In the genomic region with DNA sequence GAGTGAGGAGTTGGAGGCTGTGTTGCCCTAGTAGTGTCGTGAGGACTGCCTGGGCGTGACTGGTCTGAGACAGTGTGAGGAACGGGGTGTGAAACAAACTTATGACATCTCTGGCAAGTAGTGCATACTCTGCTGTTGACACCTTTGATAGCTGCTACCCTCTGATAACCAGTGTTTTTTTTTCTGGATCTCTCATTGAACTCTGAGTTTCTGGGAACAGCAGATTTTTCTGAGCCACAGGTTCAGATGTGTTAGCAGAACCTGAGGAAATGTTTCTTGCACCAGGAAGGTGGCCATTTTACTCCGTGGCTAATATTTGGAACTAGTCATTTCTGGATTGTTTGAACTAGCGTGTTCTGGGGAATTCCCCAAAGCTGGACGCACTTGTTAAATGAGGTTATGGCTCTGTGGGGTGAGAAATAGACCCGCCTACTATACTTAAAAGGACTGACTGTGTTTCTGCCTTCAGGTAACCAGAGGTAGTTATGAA, we compare ENCODE assay signal across 11 cellular contexts. TPM values are rescaled to one million over a fixed set of nuclear protein-coding genes. Genes with fewer than 3 reads are reported as not detected.
A peak's percentile ranks its signal among the peaks of the same experiment; 100 is the strongest.
DNase-seq lines count a peak whose midpoint lies in the region; ATAC-seq and TF ChIP-seq lines count a peak whose summit lies in the region.
"Had no signal": no experiment of that assay in that cellular context is flagged by ENCODE, and none has a peak within 500 bp of the region (broad histone marks: within the 10 kb centered on the region; RNA-seq: fewer than 3 reads in every experiment).

No MANE protein-coding gene starts in this region.

- ATAC-seq in GM19372 (IDR thresholded peaks at IDR 0.05; ENCODE audit: low read depth, unreplicated experiment) (peak; percentile 76), HG02938 (IDR thresholded peaks at IDR 0.05; ENCODE audit: unreplicated experiment) (peak; percentile 84), activated B cell treated with CpG ODN at 0.5 μM for 24 hours (ENCODE audit: low read depth) (peak; percentile 85)

- peak; percentile 69 for DNase-seq in GM13977 (ENCODE audit: low spot score)
- no peak for DNase-seq in activated B cell treated with CpG ODN at 0.5 μM for 24 hours
- no peak for DNase-seq in UCSD-AML1 (lab: John Stamatoyannopoulos, UW; ENCODE audit: unreplicated experiment)
- no peak for DNase-seq in cerebellar nuclear complex (lab: John Stamatoyannopoulos, UW)
- DNase-seq in NCI-H1930 (lab: John Stamatoyannopoulos, UW), result no peak
- DNase-seq in activated CD8-positive, alpha-beta memory T cell treated with anti-CD3 and anti-CD28 coated beads, Interleukin-2, amount 50 U/mL, for 4 hours, result no peak
- DNase-seq: CD4-positive, alpha-beta memory T cell; head of caudate nucleus; NCI-H1105 had no signal

- CTCF ChIA-PET in activated B cell treated with CpG ODN at 0.5 μM for 24 hours (lab: Charles Lee), result no interaction called here

- no peaks in the 10 kb centered on the region for H3K36me3 Mint-ChIP-seq in activated B cell treated with CpG ODN at 0.5 μM for 24 hours (ENCODE audit: low read depth)
- H3K36me3 Mint-ChIP-seq: CD4-positive, alpha-beta memory T cell had no signal

- in situ Hi-C loops in GM13977 (cut with MboI; ENCODE audit: low pct_unique_long_range_greater_than_20kb, low sequenced_read_pairs, unreplicated experiment), result no loop called here

- intact Hi-C loops in activated B cell treated with CpG ODN at 0.5 μM for 24 hours (cut with micrococcal nuclease), result loop anchor here (1.0 to 5.0 kb wide), 2 partner anchors 13 to 86 kb away; no protein-coding TSS in a partner anchor

- H3K4me3 Mint-ChIP-seq in activated B cell treated with CpG ODN at 0.5 μM for 24 hours, result peak overlapping the region; percentile 38
- H3K4me3 Mint-ChIP-seq: CD4-positive, alpha-beta memory T cell had no signal

- H3K27ac Mint-ChIP-seq in activated B cell treated with CpG ODN at 0.5 μM for 24 hours, result peak overlapping the region; percentile 32
- H3K27ac Mint-ChIP-seq: CD4-positive, alpha-beta memory T cell had no signal

- TF ChIP-seq CTCF in GM13977 (IDR thresholded peaks at IDR 0.05; ENCODE audit: extremely low read depth, insufficient read depth, missing control alignments), result no peak
- TF ChIP-seq CTCF in activated B cell treated with CpG ODN at 0.5 μM for 24 hours (IDR thresholded peaks at IDR 0.05), result no peak

- H3K4me1 Mint-ChIP-seq in activated B cell treated with CpG ODN at 0.5 μM for 24 hours, result peaks cover 42% of the 10 kb centered on the region
- H3K4me1 Mint-ChIP-seq: CD4-positive, alpha-beta memory T cell had no signal

- H3K27me3 Mint-ChIP-seq in activated B cell treated with CpG ODN at 0.5 μM for 24 hours, result no peaks in the 10 kb centered on the region
- H3K27me3 Mint-ChIP-seq: CD4-positive, alpha-beta memory T cell had no signal

- H3K9me3 Mint-ChIP-seq in activated B cell treated with CpG ODN at 0.5 μM for 24 hours, result no peaks in the 10 kb centered on the region
- H3K9me3 Mint-ChIP-seq: CD4-positive, alpha-beta memory T cell had no signal

- POLR2A ChIA-PET in activated B cell treated with CpG ODN at 0.5 μM for 24 hours (lab: Charles Lee), result interaction anchor here (0.6 to 1.4 kb wide), 5 partner anchors 44 to 392 kb away, joined by 3 to 9 read pairs (median 4); no protein-coding TSS in a partner anchor

RNA-seq across cellular contexts. Expression of gene AUTS2, which starts 52.9 kb away (rescaled TPM):
- total RNA-seq in activated B cell treated with CpG ODN at 0.5 μM for 24 hours, result 13.0 and 15.9 TPM in 2 replicates
